26 cellular contexts compared by ENCODE assay signal in genomic region chr2:147977679-147978078, GRCh38. TPM values are rescaled to one million over a fixed set of nuclear protein-coding genes. Genes with fewer than 3 reads are reported as not detected.
DNase-seq lines count a peak whose midpoint lies in the region; ATAC-seq, FAIRE-seq and TF ChIP-seq lines count a peak whose summit lies in the region.
"Had no signal": no experiment of that assay in that cellular context is flagged by ENCODE, and none has a peak within 500 bp of the region (broad histone marks: within the 10 kb centered on the region; RNA-seq: fewer than 3 reads in every experiment).

No MANE protein-coding gene starts in this region.

- H3K4me3 ChIP-seq in HepG2 (replicated peaks in 1 of 3; ENCODE audit: insufficient read depth in 1 of 3, low read depth in 2 of 3, low read length in 3 of 3) (no peak overlapping the region), right lobe of liver (no peak overlapping the region), endodermal cell (ENCODE audit: low read length) (no peak overlapping the region)
- H3K4me3 ChIP-seq: A549; BLaER1 treated with 17β-estradiol and CSF1 and Interleukin-3, amounts not matched to agents 10 nM and 100 nM; GM12878 had no signal

- TF ChIP-seq CTCF in HepG2 (CRISPR knock-in tag; IDR thresholded peaks at IDR 0.05), result no peak
- no peak for TF ChIP-seq CTCF in right lobe of liver (IDR thresholded peaks at IDR 0.05)
- no peak for TF ChIP-seq CTCF in H9 (conservative IDR thresholded peaks at IDR 0.05)
- no peak for TF ChIP-seq CTCF in endodermal cell (conservative IDR thresholded peaks at IDR 0.05)

- H2BK15ac ChIP-seq in H9 (ENCODE audit: low read depth, low read length), result no peak overlapping the region

- no peak overlapping the region for H3K23ac ChIP-seq in H9 (ENCODE audit: insufficient read length, low read depth, low read length)

- peaks cover 78% of the 10 kb centered on the region for H3K79me2 ChIP-seq in HepG2 (ENCODE audit: insufficient read depth, low read length)
- peaks cover 7% of the 10 kb centered on the region; the same call in 1 of the 2 replicates for H3K79me2 ChIP-seq in H9 (ENCODE audit: insufficient read depth, low read length)

- WGBS in HepG2 (ENCODE audit: low lambda C conversion rate), result 95% methylated on average over 2 of the region's 3 CpGs
- WGBS in right lobe of liver (ENCODE audit: insufficient coverage, low coverage, low lambda C conversion rate, missing lambda C conversion rate), result 94% methylated on average over 2 of the region's 3 CpGs
- no CpG with 5 or more reads among the region's 3 CpGs for WGBS in H9 (ENCODE audit: extremely low coverage, insufficient read length, low lambda C conversion rate)
- 93 to 96% methylated on average over 2 to 3 of the region's 3 CpGs for WGBS in endodermal cell (ENCODE audit: insufficient coverage in 1 of 2, insufficient read length in 1 of 2), 2 experiments

- peak; percentile 61 for ATAC-seq in HepG2
- no peak for ATAC-seq in right lobe of liver
- peak; percentile 16 for ATAC-seq in stimulated activated effector memory CD8-positive, alpha-beta T cell treated with anti-CD3 and anti-CD28 coated beads, Interleukin-12 subunit alpha, Interleukin-12 subunit beta, amount 100 ng/mL, for 72 hours
- no peak for ATAC-seq in GM21367 (IDR thresholded peaks at IDR 0.05; ENCODE audit: unreplicated experiment)
- ATAC-seq: A549, GM12878, HCT116 had no signal

- TF ChIP-seq EP300 in HepG2 (IDR thresholded peaks at IDR 0.05; ENCODE audit: low read depth in 2 of 2, low read length in 2 of 2), result no peak
- TF ChIP-seq EP300 in HepG2 (CRISPR knock-in tag; IDR thresholded peaks at IDR 0.05; ENCODE audit: borderline replicate concordance), result no peak

- no peak for TF ChIP-seq RAD21 in HepG2 (CRISPR knock-in tag; IDR thresholded peaks at IDR 0.05)

- H3K27ac ChIP-seq in HepG2 (ENCODE audit: extremely low read length, insufficient read depth, low read length) (no peak overlapping the region), right lobe of liver (no peak overlapping the region), H9 (ENCODE audit: insufficient read length, low read depth, low read length) (no peak overlapping the region), endodermal cell (ENCODE audit: low read depth, low read length) (no peak overlapping the region)
- H3K27ac ChIP-seq: A549; BLaER1 treated with 17β-estradiol and CSF1 and Interleukin-3, amounts not matched to agents 10 nM and 100 nM had no signal

- no peaks in the 10 kb centered on the region for H3K4me1 ChIP-seq in HepG2 (ENCODE audit: insufficient read depth, low read length)
- H3K4me1 ChIP-seq in right lobe of liver, result no peaks in the 10 kb centered on the region
- no peaks in the 10 kb centered on the region for H3K4me1 ChIP-seq in H9 (ENCODE audit: insufficient read depth, low read length)
- H3K4me1 ChIP-seq in endodermal cell (ENCODE audit: control insufficient read depth, insufficient read depth, low read length), result no peaks in the 10 kb centered on the region
- H3K4me1 ChIP-seq: A549; BE2C; BLaER1 treated with 17β-estradiol and CSF1 and Interleukin-3, amounts not matched to agents 10 nM and 100 nM had no signal

- H3K9me3 Mint-ChIP-seq in H9 (no peaks in the 10 kb centered on the region), endodermal cell (peaks cover 2% of the 10 kb centered on the region)
- no peaks in the 10 kb centered on the region for H3K9me3 Mint-ChIP-seq in stimulated activated effector memory CD8-positive, alpha-beta T cell treated with anti-CD3 and anti-CD28 coated beads, Interleukin-12 subunit alpha, Interleukin-12 subunit beta, amount 100 ng/mL, for 72 hours
- H3K9me3 Mint-ChIP-seq: CD4-positive, alpha-beta T cell had no signal

- no peak overlapping the region for H4K5ac ChIP-seq in H9 (ENCODE audit: insufficient read length, low read depth, low read length)

- no peak overlapping the region for H3K18ac ChIP-seq in H9 (ENCODE audit: insufficient read length, low read depth, low read length)

- H3K36me3 ChIP-seq in HepG2 (replicated peaks in 1 of 2; ENCODE audit: control insufficient read depth in 1 of 2, insufficient read depth in 2 of 2, low read length in 2 of 2), result peaks cover 0 to 7% of the 10 kb centered on the region in 2 experiments; a peak in 4 of 5 replicates
- H3K36me3 ChIP-seq in right lobe of liver, result peaks cover 0 to 1% (median under 1%) of the 10 kb centered on the region in 4 donors
- peaks cover 18% of the 10 kb centered on the region for H3K36me3 ChIP-seq in endodermal cell (ENCODE audit: control insufficient read depth, insufficient read depth, low read length)
- H3K36me3 ChIP-seq: BE2C had no signal

- H3K4me2 ChIP-seq in HepG2 (ENCODE audit: low read depth, low read length) (no peak overlapping the region), H9 (ENCODE audit: insufficient read depth, insufficient read length, low read length) (no peak overlapping the region)
- H3K4me2 ChIP-seq: A549; BLaER1 treated with 17β-estradiol and CSF1 and Interleukin-3, amounts not matched to agents 10 nM and 100 nM had no signal

- H3K9me3 ChIP-seq in HepG2 (ENCODE audit: low read length) (no peaks in the 10 kb centered on the region), right lobe of liver (no peaks in the 10 kb centered on the region), H9 (ENCODE audit: control insufficient read depth, low read depth, low read length) (no peaks in the 10 kb centered on the region), endodermal cell (ENCODE audit: control insufficient read depth, low read length) (peaks cover 15% of the 10 kb centered on the region)
- H3K9me3 ChIP-seq: A549, BE2C had no signal

- no peak for DNase-seq in HepG2 (ENCODE audit: low spot score)
- DNase-seq in right lobe of liver, result no peak
- no peak for DNase-seq in H9
- DNase-seq in endodermal cell, result no peak
- DNase-seq in stimulated activated effector memory CD8-positive, alpha-beta T cell treated with anti-CD3 and anti-CD28 coated beads, Interleukin-12 subunit alpha, Interleukin-12 subunit beta, amount 100 ng/mL, for 72 hours (ENCODE audit: low spot score in 2 of 2), result no peak
- DNase-seq in hepatic stellate cell (ENCODE audit: low spot score), result no peak
- DNase-seq: 8988T; ACHN; AML-193; BE2C; CD4-positive, alpha-beta T cell; CD8-positive, alpha-beta memory T cell; DMS 273 treated with DMSO at 0.1 percent for 48 hours; DMS79; EL; GDM1; H7 had no signal

- H3K27me3 ChIP-seq in HepG2 (ENCODE audit: control insufficient read depth in 1 of 2, insufficient read depth in 2 of 2, low read length in 2 of 2), result no peaks in the 10 kb centered on the region
- H3K27me3 ChIP-seq in right lobe of liver, result no peaks in the 10 kb centered on the region
- H3K27me3 ChIP-seq in H9 (ENCODE audit: insufficient read depth, low read length), result no peaks in the 10 kb centered on the region
- H3K27me3 ChIP-seq in endodermal cell (ENCODE audit: control insufficient read depth, insufficient read depth, low read length, poor library complexity, severe bottlenecking), result no peaks in the 10 kb centered on the region
- H3K27me3 ChIP-seq: BE2C; BLaER1 treated with 17β-estradiol and CSF1 and Interleukin-3, amounts not matched to agents 10 nM and 100 nM had no signal

- no peaks in the 10 kb centered on the region for H3K79me1 ChIP-seq in H9 (ENCODE audit: insufficient read depth, low read depth, low read length, poor library complexity, severe bottlenecking)

- peaks cover 12% of the 10 kb centered on the region for H4K20me1 ChIP-seq in HepG2 (ENCODE audit: insufficient read depth, low read length)
- no peaks in the 10 kb centered on the region for H4K20me1 ChIP-seq in H9 (ENCODE audit: control insufficient read depth, insufficient read depth, insufficient read length)

- H2AFZ ChIP-seq in HepG2 (ENCODE audit: low read length) (no peak overlapping the region), H9 (ENCODE audit: low read length) (no peak overlapping the region)

- TF ChIP-seq POLR2A in HepG2 (IDR thresholded peaks at IDR 0.05; ENCODE audit: insufficient read depth in 1 of 2, low read depth in 2 of 2, low read length in 2 of 2) (no peak), right lobe of liver (IDR thresholded peaks at IDR 0.05) (no peak)

- BruUV-seq in HepG2 (replicated peaks; lab: Mats Ljungman, UMichigan), result no TSS peak

- no peak overlapping the region for H3T11ph ChIP-seq in H9 (ENCODE audit: low read length)

- H3K27ac Mint-ChIP-seq in H9 (peak overlapping the region in 2 of 3 experiments; percentile 49 to 75; a peak in 3 of 7 replicates), endodermal cell (peak overlapping the region; percentile 26)
- no peak overlapping the region for H3K27ac Mint-ChIP-seq in stimulated activated effector memory CD8-positive, alpha-beta T cell treated with anti-CD3 and anti-CD28 coated beads, Interleukin-12 subunit alpha, Interleukin-12 subunit beta, amount 100 ng/mL, for 72 hours
- H3K27ac Mint-ChIP-seq: CD4-positive, alpha-beta T cell had no signal

- in situ Hi-C loops in HepG2 (cut with HindIII; ENCODE audit: extremely low pct_ligation_motif_present, low pct_unique_long_range_greater_than_20kb), result no loop called here

- no peak overlapping the region for H3K56ac ChIP-seq in H9 (ENCODE audit: insufficient read length, low read depth, low read length)

- H2BK20ac ChIP-seq in H9 (ENCODE audit: low read depth, low read length, poor library complexity, severe bottlenecking), result no peak overlapping the region

- no peaks in the 10 kb centered on the region for H3K23me2 ChIP-seq in H9 (ENCODE audit: insufficient read length, low read depth, low read length, poor library complexity, severe bottlenecking)

- POLR2A ChIA-PET in HepG2 (lab: Yijun Ruan, JAX), result no interaction called here

- intact Hi-C loops in HepG2 (cut with micrococcal nuclease; ENCODE audit: unreplicated experiment), result no loop called here
- intact Hi-C loops in right lobe of liver (cut with DNase I), result no loop called here

- H3K4me1 Mint-ChIP-seq in H9, result peaks cover 5 to 17% of the 10 kb centered on the region in 2 experiments; a peak in 3 of 4 replicates
- H3K4me1 Mint-ChIP-seq in endodermal cell, result peaks cover 19% of the 10 kb centered on the region
- H3K4me1 Mint-ChIP-seq in stimulated activated effector memory CD8-positive, alpha-beta T cell treated with anti-CD3 and anti-CD28 coated beads, Interleukin-12 subunit alpha, Interleukin-12 subunit beta, amount 100 ng/mL, for 72 hours, result peaks cover 15% of the 10 kb centered on the region

- H2BK12ac ChIP-seq in H9 (ENCODE audit: insufficient read length, low read depth, low read length), result no peak overlapping the region

- no peak overlapping the region for H3K4ac ChIP-seq in H9 (ENCODE audit: low read depth, low read length)

- CTCF ChIA-PET in HepG2 (lab: Yijun Ruan, JAX; ENCODE audit: low intra/inter-chr PET ratio, low total read pairs), result no interaction called here

- no peak overlapping the region for H4K8ac ChIP-seq in H9 (replicated peaks; ENCODE audit: insufficient read length, low read depth, low read length)

- no peak overlapping the region for H2BK5ac ChIP-seq in H9 (ENCODE audit: insufficient read length, low read length)

- H3K14ac ChIP-seq in H9 (ENCODE audit: insufficient read depth, low read length), result no peak overlapping the region

- H2AK5ac ChIP-seq in H9 (ENCODE audit: insufficient read length, low read length), result no peak overlapping the region

- H3K9ac ChIP-seq in HepG2 (ENCODE audit: insufficient read depth, low read depth, low read length) (no peak overlapping the region), H9 (ENCODE audit: extremely low read depth, insufficient read length, low read length) (no peak overlapping the region), endodermal cell (ENCODE audit: extremely low read depth, low read length, poor library complexity, severe bottlenecking) (no peak overlapping the region)
- H3K9ac ChIP-seq: BLaER1 treated with 17β-estradiol and CSF1 and Interleukin-3, amounts not matched to agents 10 nM and 100 nM had no signal

- H3K27me3 Mint-ChIP-seq in H9 (ENCODE audit: low read depth) (no peaks in the 10 kb centered on the region), endodermal cell (ENCODE audit: insufficient read depth) (no peaks in the 10 kb centered on the region)
- H3K27me3 Mint-ChIP-seq: CD4-positive, alpha-beta T cell; CD8-positive, alpha-beta memory T cell had no signal

- H3K4me3 Mint-ChIP-seq in H9 (no peak overlapping the region), endodermal cell (no peak overlapping the region)
- no peak overlapping the region for H3K4me3 Mint-ChIP-seq in stimulated activated effector memory CD8-positive, alpha-beta T cell treated with anti-CD3 and anti-CD28 coated beads, Interleukin-12 subunit alpha, Interleukin-12 subunit beta, amount 100 ng/mL, for 72 hours
- H3K4me3 Mint-ChIP-seq: CD14-positive monocyte; CD4-positive, alpha-beta T cell; CD8-positive, alpha-beta memory T cell had no signal

- no peak for FAIRE-seq in HepG2 (lab: Jason Lieb, UNC)
- FAIRE-seq: A549, D721Med, GM12878, GM19239, H1 had no signal

- H4K91ac ChIP-seq in H9 (ENCODE audit: insufficient read length, low read depth, low read length), result no peak overlapping the region

- H3K36me3 Mint-ChIP-seq in H9 (ENCODE audit: insufficient read depth in 1 of 3, low read depth in 3 of 3) (peaks cover 0 to 10% (median 7%) of the 10 kb centered on the region in 3 experiments; a peak in 4 of 7 replicates), endodermal cell (ENCODE audit: low read depth) (peaks cover 8% of the 10 kb centered on the region)
- peaks cover 8% of the 10 kb centered on the region for H3K36me3 Mint-ChIP-seq in stimulated activated effector memory CD8-positive, alpha-beta T cell treated with anti-CD3 and anti-CD28 coated beads, Interleukin-12 subunit alpha, Interleukin-12 subunit beta, amount 100 ng/mL, for 72 hours

- H2BK120ac ChIP-seq in H9 (ENCODE audit: low read depth, low read length, poor library complexity, severe bottlenecking), result no peak overlapping the region

RNA-seq across cellular contexts. Expression of gene ORC4, which starts 42.9 kb away (rescaled TPM):
- 84.8 and 135 TPM in 2 replicates for total RNA-seq in HepG2 (2016; rRNA removed; fragmentation: Illumina TruSeq; extraction: Trizol)
- 78.0 and 80.0 TPM in 2 replicates for total RNA-seq in HepG2 (2016; cell fraction: cytosol; rRNA removed; fragmentation: Illumina TruSeq; extraction: Trizol; ENCODE audit: low read depth)
- total RNA-seq in HepG2 (2016; cell fraction: insoluble cytoplasmic fraction; rRNA removed; fragmentation: Illumina TruSeq; extraction: Trizol), result 78.3 and 142 TPM in 2 replicates
- 42.7 and 44.3 TPM in 2 replicates for total RNA-seq in HepG2 (2016; cell fraction: membrane; rRNA removed; fragmentation: Illumina TruSeq; extraction: Trizol)
- total RNA-seq in HepG2 (2016; cell fraction: nucleus; rRNA removed; fragmentation: Illumina TruSeq; extraction: Trizol), result 69.9 and 72.4 TPM in 2 replicates
- 26.4 and 28.6 TPM in 2 replicates for polyA plus RNA-seq in HepG2 (2011; rRNA removed)
- 19.7 and 32.1 TPM in 2 replicates for polyA plus RNA-seq in HepG2 (2011; cell fraction: cytosol; rRNA removed)
- polyA plus RNA-seq in HepG2 (2011; cell fraction: nucleus; rRNA removed), result 18.3 and 19.1 TPM in 2 replicates
- polyA plus RNA-seq in HepG2 (2012), result 33.2 and 53.6 TPM in 2 replicates
- polyA plus RNA-seq in HepG2 (2016; cell fraction: cytosol; fragmentation: Illumina TruSeq; extraction: Trizol; ENCODE audit: low read depth), result 11.5 and 11.9 TPM in 2 replicates
- 103 and 106 TPM in 2 replicates for polyA plus RNA-seq in HepG2 (2016; cell fraction: insoluble cytoplasmic fraction; fragmentation: Illumina TruSeq; extraction: Trizol; ENCODE audit: low read depth)
- polyA plus RNA-seq in HepG2 (2016; cell fraction: membrane; fragmentation: Illumina TruSeq; extraction: Trizol; ENCODE audit: low read depth), result 13.1 and 13.3 TPM in 2 replicates
- 46.6 and 57.0 TPM in 2 replicates for polyA plus RNA-seq in HepG2 (2016; cell fraction: nucleus; fragmentation: Illumina TruSeq; extraction: Trizol; ENCODE audit: insufficient read depth, low read depth)
- 16.1 and 20.2 TPM in 2 replicates for polyA minus RNA-seq in HepG2 (2011; rRNA and poly(A)+ RNA removed; ENCODE audit: low replicate concordance)
- polyA minus RNA-seq in HepG2 (2011; cell fraction: cytosol; rRNA and poly(A)+ RNA removed), result 34.1 and 44.2 TPM in 2 replicates
- 145 and 169 TPM in 2 replicates for polyA minus RNA-seq in HepG2 (2011; cell fraction: nucleus; rRNA and poly(A)+ RNA removed)
- total RNA-seq in right lobe of liver, result 10 to 100 TPM; 18.6 to 61.4 (median 22.9) TPM
- 66.0 and 72.9 TPM in 2 replicates for total RNA-seq in H9 (2021)
- 10 to 100 TPM; 57.8 to 61.0 TPM for total RNA-seq in endodermal cell
- 76.5 TPM for polyA plus RNA-seq in endodermal cell (2013, experiment 1 of 2)
- 69.2 TPM for polyA plus RNA-seq in endodermal cell (2013, experiment 2 of 2)

RNA-seq across cellular contexts. Expression of gene MBD5, which starts 43.2 kb away (rescaled TPM):
- total RNA-seq in HepG2 (2016; rRNA removed; fragmentation: Illumina TruSeq; extraction: Trizol) (12.9 and 13.5 TPM in 2 replicates), right lobe of liver (10 to 100 TPM in 3 of 6 experiments, 1 to 10 TPM in 3; 7.9 to 15.6 (median 11.9) TPM), H9 (2021) (22.1 and 23.1 TPM in 2 replicates), endodermal cell (10 to 100 TPM; 49.1 to 55.7 TPM)
- 4.3 and 8.4 TPM in 2 replicates for total RNA-seq in HepG2 (2016; cell fraction: cytosol; rRNA removed; fragmentation: Illumina TruSeq; extraction: Trizol; ENCODE audit: low read depth)
- total RNA-seq in HepG2 (2016; cell fraction: insoluble cytoplasmic fraction; rRNA removed; fragmentation: Illumina TruSeq; extraction: Trizol), result 12.8 and 17.3 TPM in 2 replicates
- total RNA-seq in HepG2 (2016; cell fraction: membrane; rRNA removed; fragmentation: Illumina TruSeq; extraction: Trizol), result 7.6 and 8.4 TPM in 2 replicates
- total RNA-seq in HepG2 (2016; cell fraction: nucleus; rRNA removed; fragmentation: Illumina TruSeq; extraction: Trizol), result 41.7 and 43.4 TPM in 2 replicates
- 20.1 and 26.4 TPM in 2 replicates for polyA plus RNA-seq in HepG2 (2011; rRNA removed)
- polyA plus RNA-seq in HepG2 (2011; cell fraction: cytosol; rRNA removed), result 9.4 and 12.2 TPM in 2 replicates
- polyA plus RNA-seq in HepG2 (2011; cell fraction: nucleus; rRNA removed), result 15.7 and 19.1 TPM in 2 replicates
- polyA plus RNA-seq in HepG2 (2012), result 10.0 and 12.1 TPM in 2 replicates
- 5.8 and 8.9 TPM in 2 replicates for polyA plus RNA-seq in HepG2 (2016; cell fraction: cytosol; fragmentation: Illumina TruSeq; extraction: Trizol; ENCODE audit: low read depth)
- polyA plus RNA-seq in HepG2 (2016; cell fraction: insoluble cytoplasmic fraction; fragmentation: Illumina TruSeq; extraction: Trizol; ENCODE audit: low read depth), result 11.2 and 12.1 TPM in 2 replicates
- polyA plus RNA-seq in HepG2 (2016; cell fraction: membrane; fragmentation: Illumina TruSeq; extraction: Trizol; ENCODE audit: low read depth), result 11.3 and 14.5 TPM in 2 replicates
- 15.6 and 19.3 TPM in 2 replicates for polyA plus RNA-seq in HepG2 (2016; cell fraction: nucleus; fragmentation: Illumina TruSeq; extraction: Trizol; ENCODE audit: insufficient read depth, low read depth)
- polyA minus RNA-seq in HepG2 (2011; rRNA and poly(A)+ RNA removed; ENCODE audit: low replicate concordance), result 76.1 and 285 TPM in 2 replicates
- 16.7 and 35.9 TPM in 2 replicates for polyA minus RNA-seq in HepG2 (2011; cell fraction: cytosol; rRNA and poly(A)+ RNA removed)
- 211 and 318 TPM in 2 replicates for polyA minus RNA-seq in HepG2 (2011; cell fraction: nucleus; rRNA and poly(A)+ RNA removed)
- polyA plus RNA-seq in endodermal cell (2013, experiment 1 of 2), result 32.1 TPM
- 26.7 TPM for polyA plus RNA-seq in endodermal cell (2013, experiment 2 of 2)

Comparison
In these comparisons a context has a peak if more than half of its experiments do, and no peak if none do; other contexts are left out.
1. ATAC-seq: peak in HepG2 (single experiment) and stimulated activated effector memory CD8-positive, alpha-beta T cell treated with anti-CD3 and anti-CD28 coated beads, Interleukin-12 subunit alpha, Interleukin-12 subunit beta, amount 100 ng/mL, for 72 hours (single experiment); none in right lobe of liver (0 of 4) and GM21367 (single experiment).